ENCODE assay signal across 1 cellular context in genomic region chr16:85391175-85391707, GRCh38.
TF ChIP-seq lines count a peak whose summit lies in the region.

No MANE protein-coding gene starts in this region.

TF ChIP-seq in H1, 55 proteins besides CTCF, POLR2A, EP300 and RAD21:
- TF ChIP-seq HDAC2 (IDR thresholded peaks at IDR 0.05; ENCODE audit: borderline replicate concordance in 1 of 2, low read depth in 2 of 2, low read length in 2 of 2): no peak
- no peak for TF ChIP-seq CHD1 (IDR thresholded peaks at IDR 0.05; ENCODE audit: low read depth, low read length)
- TF ChIP-seq SIN3A (conservative IDR thresholded peaks at IDR 0.05 in 1 of 2, IDR thresholded peaks at IDR 0.05 in 1 of 2; ENCODE audit: low read depth in 1 of 2, low read length in 2 of 2): no peak
- no peak for TF ChIP-seq PHF8 (conservative IDR thresholded peaks at IDR 0.05; ENCODE audit: low read depth, low read length)
- TF ChIP-seq ZNF274 (IDR thresholded peaks at IDR 0.05; ENCODE audit: borderline replicate concordance, extremely low read depth, low read length): no peak
- no peak for TF ChIP-seq USF2 (IDR thresholded peaks at IDR 0.05; ENCODE audit: low read length)
- TF ChIP-seq CBX8 (IDR thresholded peaks at IDR 0.05; ENCODE audit: borderline replicate concordance, low read depth, low read length): no peak
- no peak for TF ChIP-seq SAP30 (IDR thresholded peaks at IDR 0.05; ENCODE audit: insufficient read depth, insufficient replicate concordance, low read length)
- TF ChIP-seq KDM1A (IDR thresholded peaks at IDR 0.05; ENCODE audit: borderline replicate concordance, low read length): no peak
- TF ChIP-seq YY1 (IDR thresholded peaks at IDR 0.05; ENCODE audit: low read depth, low read length): no peak
- no peak for TF ChIP-seq NANOG (IDR thresholded peaks at IDR 0.05; ENCODE audit: insufficient read depth, low read depth, low read length, poor library complexity, severe bottlenecking)
- TF ChIP-seq, protein P1, sequence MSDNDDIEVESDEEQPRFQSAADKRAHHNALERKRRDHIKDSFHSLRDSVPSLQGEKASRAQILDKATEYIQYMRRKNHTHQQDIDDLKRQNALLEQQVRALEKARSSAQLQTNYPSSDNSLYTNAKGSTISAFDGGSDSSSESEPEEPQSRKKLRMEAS (IDR thresholded peaks at IDR 0.05): no peak
- TF ChIP-seq, protein P2, sequence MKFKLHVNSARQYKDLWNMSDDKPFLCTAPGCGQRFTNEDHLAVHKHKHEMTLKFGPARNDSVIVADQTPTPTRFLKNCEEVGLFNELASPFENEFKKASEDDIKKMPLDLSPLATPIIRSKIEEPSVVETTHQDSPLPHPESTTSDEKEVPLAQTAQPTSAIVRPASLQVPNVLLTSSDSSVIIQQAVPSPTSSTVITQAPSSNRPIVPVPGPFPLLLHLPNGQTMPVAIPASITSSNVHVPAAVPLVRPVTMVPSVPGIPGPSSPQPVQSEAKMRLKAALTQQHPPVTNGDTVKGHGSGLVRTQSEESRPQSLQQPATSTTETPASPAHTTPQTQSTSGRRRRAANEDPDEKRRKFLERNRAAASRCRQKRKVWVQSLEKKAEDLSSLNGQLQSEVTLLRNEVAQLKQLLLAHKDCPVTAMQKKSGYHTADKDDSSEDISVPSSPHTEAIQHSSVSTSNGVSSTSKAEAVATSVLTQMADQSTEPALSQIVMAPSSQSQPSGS (IDR thresholded peaks at IDR 0.05; ENCODE audit: low read length): no peak
- TF ChIP-seq RBBP5 (IDR thresholded peaks at IDR 0.05; ENCODE audit: borderline replicate concordance, low read depth, low read length): no peak
- TF ChIP-seq CTBP2 (IDR thresholded peaks at IDR 0.05; ENCODE audit: borderline replicate concordance, insufficient read depth, insufficient read length, low read length): no peak
